ENCODE assay signal across 9 cellular contexts in genomic region chr5:172144291-172144815, GRCh38.
A peak's percentile ranks its signal among the peaks of the same experiment; 100 is the strongest.
DNase-seq lines count a peak whose midpoint lies in the region; ATAC-seq lines count a peak whose summit lies in the region.
"Had no signal": no experiment of that assay in that cellular context is flagged by ENCODE, and none has a peak within 500 bp of the region (broad histone marks: within the 10 kb centered on the region; RNA-seq: fewer than 3 reads in every experiment).

No MANE protein-coding gene starts in this region.

- ATAC-seq in HG03442 (IDR thresholded peaks at IDR 0.05; ENCODE audit: unreplicated experiment), result peak; percentile 63
- ATAC-seq: WTC11 had no signal

- DNase-seq in NCI-H1436 treated with DMSO at 0.1 percent for 48 hours (lab: John Stamatoyannopoulos, UW) (peak; percentile 0), NCI-H1436 (lab: John Stamatoyannopoulos, UW) (no peak), fibroblast of peridontal ligament (ENCODE audit: extremely low read depth) (peak; percentile 14), putamen (ENCODE audit: low spot score) (peak; percentile 51), NCI-H510A (lab: John Stamatoyannopoulos, UW) (no peak), T-helper 2 cell (no peak)
- no peak for DNase-seq in stimulated activated CD4-positive, alpha-beta T cell treated with anti-CD3 and anti-CD28 coated beads, Interleukin-2, amount 100 ng/mL, for 48 hours

Comparison
In these comparisons a context has a peak if more than half of its experiments do, and no peak if none do; other contexts are left out.
1. DNase-seq: peak in NCI-H1436 treated with DMSO at 0.1 percent for 48 hours (single experiment), fibroblast of peridontal ligament (single experiment) and putamen (single experiment); none in NCI-H1436 (single experiment), NCI-H510A (single experiment), T-helper 2 cell (0 of 5) and stimulated activated CD4-positive, alpha-beta T cell treated with anti-CD3 and anti-CD28 coated beads, Interleukin-2, amount 100 ng/mL, for 48 hours (0 of 2).